In genomic region chr3:178079966-178080365, GRCh38 we compare ENCODE assay signal across 11 cellular contexts.
"Had no signal": no experiment of that assay in that cellular context is flagged by ENCODE, and none has a peak within 500 bp of the region (broad histone marks: within the 10 kb centered on the region; RNA-seq: fewer than 3 reads in every experiment).

No MANE protein-coding gene starts in this region.

- H3K9me3 ChIP-seq: right lobe of liver, thyroid gland, uterus had no signal

- H3K27ac ChIP-seq: right lobe of liver had no signal

- H3K4me3 ChIP-seq: right lobe of liver, thyroid gland, uterus had no signal

- H3K27ac Mint-ChIP-seq: activated CD4-positive, alpha-beta memory T cell treated with anti-CD3 and anti-CD28 coated beads, Interleukin-2, amount 10 ng/mL, durations not matched to agents 7 days and 5 days; activated T-cell treated with anti-CD3 and anti-CD28 coated beads, Interleukin-2, amount 50 U/mL, for 72 hours; WTC11 had no signal

- H3K9me3 Mint-ChIP-seq: activated CD4-positive, alpha-beta memory T cell treated with anti-CD3 and anti-CD28 coated beads, Interleukin-2, amount 10 ng/mL, durations not matched to agents 7 days and 5 days; WTC11 had no signal

- H3K27me3 Mint-ChIP-seq: activated CD4-positive, alpha-beta memory T cell treated with anti-CD3 and anti-CD28 coated beads, Interleukin-2, amount 10 ng/mL, durations not matched to agents 7 days and 5 days had no signal

- H3K36me3 ChIP-seq: right lobe of liver, thyroid gland, uterus had no signal

- H3K36me3 Mint-ChIP-seq: activated naive CD4-positive, alpha-beta T cell treated with anti-CD3 and anti-CD28 coated beads, Interleukin-2, amount 50 U/mL, for 72 hours; WTC11 had no signal

- H3K4me3 Mint-ChIP-seq: activated CD4-positive, alpha-beta memory T cell treated with anti-CD3 and anti-CD28 coated beads, Interleukin-2, amount 10 ng/mL, durations not matched to agents 7 days and 5 days; activated T-cell treated with anti-CD3 and anti-CD28 coated beads, Interleukin-2, amount 50 U/mL, for 72 hours; WTC11 had no signal

- DNase-seq: activated CD4-positive, alpha-beta memory T cell treated with anti-CD3 and anti-CD28 coated beads, Interleukin-2, amount 10 ng/mL, durations not matched to agents 7 days and 5 days; activated CD4-positive, alpha-beta T cell treated with anti-CD3 and anti-CD28 coated beads for 4 hours; activated CD8-positive, alpha-beta memory T cell treated with anti-CD3 and anti-CD28 coated beads, Interleukin-2, amount 50 U/mL, for 4 hours; activated gamma-delta T cell; activated T-cell treated with anti-CD3 and anti-CD28 coated beads, Interleukin-2, amount 50 U/mL, for 72 hours; right lobe of liver; T-helper 2 cell; thyroid gland; uterus had no signal

- H3K27me3 ChIP-seq: right lobe of liver, thyroid gland, uterus had no signal
